ENCODE assay signal across 8 cellular contexts in genomic region chr19:35776102-35776788, GRCh38. TPM values are rescaled to one million over a fixed set of nuclear protein-coding genes. Genes with fewer than 3 reads are reported as not detected.
A peak's percentile ranks its signal among the peaks of the same experiment; 100 is the strongest.
DNase-seq lines count a peak whose midpoint lies in the region; ATAC-seq and TF ChIP-seq lines count a peak whose summit lies in the region.

No MANE protein-coding gene starts in this region.

- H3K27ac ChIP-seq in Panc1 (ENCODE audit: low read length) (peak overlapping the region; percentile 24; the same call in 1 of the 2 replicates), prostate gland (no peak overlapping the region)

- in situ Hi-C loops in Panc1 (cut with HindIII; ENCODE audit: low pct_unique_long_range_greater_than_20kb, low sequenced_read_pairs): no loop called here

- CTCF ChIA-PET in Panc1 (lab: Charles Lee): interaction anchor here (0.5 kb wide), 1 partner anchor 82 kb away, joined by 4 read pairs; no protein-coding TSS in a partner anchor

- no peaks in the 10 kb centered on the region for H3K36me3 ChIP-seq in Panc1 (ENCODE audit: control insufficient read depth, insufficient read depth, low read length)
- H3K36me3 ChIP-seq in prostate gland: no peaks in the 10 kb centered on the region

- TF ChIP-seq CTCF in GM12864 (IDR thresholded peaks at IDR 0.05; ENCODE audit: low read depth, low read length, missing control alignments) (no peak), Panc1 (IDR thresholded peaks at IDR 0.05) (no peak), epithelial cell of proximal tubule (conservative IDR thresholded peaks at IDR 0.05; ENCODE audit: low read depth, low read length) (no peak), prostate gland (IDR thresholded peaks at IDR 0.05) (no peak)

- peaks cover 11% of the 10 kb centered on the region; the same call in 1 of the 2 replicates for H3K4me1 ChIP-seq in Panc1 (ENCODE audit: control insufficient read depth, insufficient read depth, low read length)
- no peaks in the 10 kb centered on the region for H3K4me1 ChIP-seq in prostate gland (replicated peaks)

- intact Hi-C loops in Panc1 (cut with micrococcal nuclease; ENCODE audit: unreplicated experiment) (no loop called here), prostate gland (cut with DNase I) (no loop called here)

- no peaks in the 10 kb centered on the region for H3K27me3 ChIP-seq in Panc1 (ENCODE audit: control insufficient read depth, insufficient read depth, low read length)
- no peaks in the 10 kb centered on the region for H3K27me3 ChIP-seq in prostate gland (replicated peaks; ENCODE audit: insufficient read depth)

- no peak for TF ChIP-seq POLR2A in prostate gland (IDR thresholded peaks at IDR 0.05)

- ATAC-seq in Panc1 (no peak), GM19351 (IDR thresholded peaks at IDR 0.05; ENCODE audit: unreplicated experiment) (no peak)

- no peaks in the 10 kb centered on the region for H3K9me3 ChIP-seq in Panc1 (ENCODE audit: control insufficient read depth, insufficient read depth, low read depth, low read length)
- H3K9me3 ChIP-seq in prostate gland: no peaks in the 10 kb centered on the region

- 54% methylated on average over 12 of the region's 13 CpGs for WGBS in prostate gland

- no TSS peak for BruUV-seq in Panc1 (replicated peaks; lab: Mats Ljungman, UMichigan)

- peak overlapping the region; percentile 62 for H3K4me3 ChIP-seq in GM12864 (ENCODE audit: low read depth, low read length)
- peak overlapping the region; percentile 54 to 65 for H3K4me3 ChIP-seq in Panc1 (ENCODE audit: low read depth in 2 of 2, low read length in 2 of 2)
- H3K4me3 ChIP-seq in epithelial cell of proximal tubule (ENCODE audit: low read depth, low read length): peak overlapping the region; percentile 62
- H3K4me3 ChIP-seq in prostate gland: peak overlapping the region; percentile 68 to 84

- POLR2A ChIA-PET in Panc1 (lab: Charles Lee): interaction anchor here (0.6 kb wide), 1 partner anchor 32 kb away, joined by 9 read pairs; no protein-coding TSS in a partner anchor

- DNase-seq in GM12864 (ENCODE audit: low read depth): no peak
- no peak for DNase-seq in Panc1 (ENCODE audit: low read depth, low spot score)
- no peak for DNase-seq in epithelial cell of proximal tubule (ENCODE audit: low read depth)
- no peak for DNase-seq in prostate gland (ENCODE audit: low spot score)
- no peak for DNase-seq in AML-193 (lab: John Stamatoyannopoulos, UW)
- DNase-seq in SHP77 (lab: John Stamatoyannopoulos, UW): no peak
- no peak for DNase-seq in DMS 273 (lab: John Stamatoyannopoulos, UW; ENCODE audit: unreplicated experiment)

RNA-seq across cellular contexts. Expression of gene ARHGAP33, which starts 0.9 kb away (rescaled TPM):
- total RNA-seq in Panc1 (2021; ENCODE audit: unreplicated experiment): 35.8 TPM
- 25.5 TPM for polyA plus RNA-seq in Panc1 (2012; ENCODE audit: insufficient read length)
- total RNA-seq in epithelial cell of proximal tubule: 2.6 and 13.3 TPM in 2 replicates
- total RNA-seq in prostate gland: 10 to 100 TPM; 13.2 to 38.1 TPM

RNA-seq across cellular contexts. Expression of gene PROSER3, which starts 18.3 kb away (rescaled TPM):
- total RNA-seq in Panc1 (2021; ENCODE audit: unreplicated experiment) (63.9 TPM), epithelial cell of proximal tubule (14.3 and 14.7 TPM in 2 replicates), prostate gland (10 to 100 TPM; 13.6 to 19.2 TPM)
- polyA plus RNA-seq in Panc1 (2012; ENCODE audit: insufficient read length): 26.9 TPM

RNA-seq across cellular contexts. Expression of gene HSPB6, which starts 19.4 kb away (rescaled TPM):
- total RNA-seq in Panc1 (2021; ENCODE audit: unreplicated experiment): 0.87 TPM
- 1.0 TPM for polyA plus RNA-seq in Panc1 (2012; ENCODE audit: insufficient read length)
- total RNA-seq in epithelial cell of proximal tubule: 0.14 and 2.0 TPM in 2 replicates
- 10 to 100 TPM; 32.2 to 78.5 TPM for total RNA-seq in prostate gland

RNA-seq across cellular contexts. Expression of gene LIN37, which starts 27.9 kb away (rescaled TPM):
- total RNA-seq in Panc1 (2021; ENCODE audit: unreplicated experiment) (23.5 TPM), epithelial cell of proximal tubule (12.7 and 18.9 TPM in 2 replicates), prostate gland (10 to 100 TPM in 1 of 2 donors, 1 to 10 TPM in 1; 4.2 to 13.0 TPM)
- polyA plus RNA-seq in Panc1 (2012; ENCODE audit: insufficient read length): 29.5 TPM

RNA-seq across cellular contexts. Expression of gene PSENEN, which starts 30.8 kb away (rescaled TPM):
- total RNA-seq in Panc1 (2021; ENCODE audit: unreplicated experiment): 169 TPM
- polyA plus RNA-seq in Panc1 (2012; ENCODE audit: insufficient read length): 94.6 TPM
- total RNA-seq in epithelial cell of proximal tubule: 49.6 and 63.7 TPM in 2 replicates
- total RNA-seq in prostate gland: 10 to 100 TPM; 39.9 to 65.2 TPM

Comparison
In these comparisons a context has a peak if more than half of its experiments do, and no peak if none do; other contexts are left out.
1. RNA of gene HSPB6, which starts 19.4 kb away (total RNA-seq): 32.2 to 78.5 TPM in prostate gland; 0.14 to 2.0 TPM in epithelial cell of proximal tubule and 0.87 TPM in Panc1 (single experiment); every median in the first group is over 10 times any median in the second.
2. Peak in every context shown above with its lines, with median percentiles within 50 percentile points of each other: H3K4me3 ChIP-seq.